7 cellular contexts compared by ENCODE assay signal in genomic region chr2:631741-632140, GRCh38.
"Had no signal": no experiment of that assay in that cellular context is flagged by ENCODE, and none has a peak within 500 bp of the region (broad histone marks: within the 10 kb centered on the region; RNA-seq: fewer than 3 reads in every experiment).

No MANE protein-coding gene starts in this region.

- H3K4me1 ChIP-seq: HAP-1 had no signal

- FAIRE-seq: HepG2 had no signal

- H3K4me3 ChIP-seq: GM23248, HAP-1 had no signal

- H2AFZ ChIP-seq: GM23248 had no signal

- H3K9ac ChIP-seq: GM23248 had no signal

- H3K36me3 ChIP-seq: HAP-1 had no signal

- H3K9me3 ChIP-seq: HAP-1 had no signal

- H3K27ac ChIP-seq: GM23248, HL-60 had no signal

- DNase-seq: GM23248, GOT3, H7, HFFc6 had no signal
